9 cellular contexts compared by ENCODE assay signal in the genomic region with DNA sequence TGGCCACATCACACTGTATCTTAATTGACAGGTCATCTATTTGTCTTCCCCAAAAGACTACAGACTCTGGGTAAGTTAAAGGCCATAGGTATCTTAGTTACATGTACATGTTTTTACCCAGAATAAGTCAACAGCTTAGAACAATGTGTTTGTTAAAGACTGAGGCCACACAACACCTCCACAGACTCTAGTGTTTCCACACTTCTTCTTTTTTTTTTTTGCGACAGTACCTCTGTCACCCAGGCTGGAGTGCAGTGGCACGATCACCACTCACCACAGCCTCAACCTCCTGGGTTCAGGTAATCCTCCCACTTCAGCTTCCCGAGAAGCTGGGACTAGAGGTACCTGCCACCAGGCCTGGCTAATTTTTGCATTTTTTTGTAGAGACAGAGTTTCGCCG. TPM values are rescaled to one million over a fixed set of nuclear protein-coding genes. Genes with fewer than 3 reads are reported as not detected.
A peak's percentile ranks its signal among the peaks of the same experiment; 100 is the strongest.
DNase-seq lines count a peak whose midpoint lies in the region; ATAC-seq and TF ChIP-seq lines count a peak whose summit lies in the region.
"Had no signal": no experiment of that assay in that cellular context is flagged by ENCODE, and none has a peak within 500 bp of the region (broad histone marks: within the 10 kb centered on the region; RNA-seq: fewer than 3 reads in every experiment).

No MANE protein-coding gene starts in this region.

- no peak for TF ChIP-seq CTCF in SK-N-SH (IDR thresholded peaks at IDR 0.05)
- TF ChIP-seq CTCF in NB4 (IDR thresholded peaks at IDR 0.05; ENCODE audit: low read depth, low read length): no peak
- no peak for TF ChIP-seq CTCF in retinal pigment epithelial cell (conservative IDR thresholded peaks at IDR 0.05; ENCODE audit: low read depth, low read length)

- H3K79me2 ChIP-seq in SK-N-SH (ENCODE audit: insufficient read depth): peaks cover 51% of the 10 kb centered on the region

- peak overlapping the region; percentile 92; the same call in 1 of the 2 replicates for H3K9ac ChIP-seq in SK-N-SH
- peak overlapping the region; percentile 78 to 89 for H3K9ac ChIP-seq in duodenal mucosa (ENCODE audit: low read depth in 1 of 2, low read length in 2 of 2)

- DNase-seq in SK-N-SH (no peak), NB4 (ENCODE audit: low read depth) (peak; percentile 30), retinal pigment epithelial cell (ENCODE audit: low read depth) (no peak), activated gamma-delta T cell treated with Interleukin-2 at 50 U/mL for 16 hours (no peak), islet precursor cell (no peak)
- DNase-seq: stimulated activated CD4-positive, alpha-beta T cell treated with anti-CD3 and anti-CD28 coated beads, Interleukin-4, amount 100 ng/mL, for 1 hour had no signal

- H3K4me1 ChIP-seq in SK-N-SH (ENCODE audit: control insufficient read depth in 1 of 2, insufficient read depth in 2 of 2, low read depth in 1 of 2, low read length in 1 of 2) (peaks cover 8% of the 10 kb centered on the region in 2 experiments), duodenal mucosa (ENCODE audit: control insufficient read depth in 1 of 2, insufficient read depth in 2 of 2, low read length in 2 of 2) (peaks cover 5 to 16% of the 10 kb centered on the region in 2 donors)

- H3K9me2 ChIP-seq in SK-N-SH: no peaks in the 10 kb centered on the region

- CTCF ChIA-PET in SK-N-SH (lab: Yijun Ruan, JAX): interaction anchor here (0.6 to 7.1 kb wide), 4 partner anchors 17 to 421 kb away, joined by 3 to 84 read pairs (median 15); a partner anchor contains a TSS

- WGBS in SK-N-SH (ENCODE audit: low lambda C conversion rate): 75% methylated on average over 5 of the region's 5 CpGs

- no peak overlapping the region for H2AFZ ChIP-seq in SK-N-SH (ENCODE audit: low read depth)

- no peak for TF ChIP-seq EP300 in SK-N-SH (IDR thresholded peaks at IDR 0.05; ENCODE audit: borderline replicate concordance in 1 of 2, low read depth in 1 of 2, low read length in 1 of 2)

- H3K9me3 ChIP-seq in SK-N-SH (no peaks in the 10 kb centered on the region), duodenal mucosa (ENCODE audit: control insufficient read depth in 1 of 2, low read length in 2 of 2) (no peaks in the 10 kb centered on the region)

- peaks cover 11% of the 10 kb centered on the region for H3F3A ChIP-seq in SK-N-SH (replicated peaks; ENCODE audit: insufficient read depth)

- ATAC-seq in SK-N-SH treated with all-trans-retinoic acid at 6 μM for 48 hours: no peak
- no peak for ATAC-seq in HG03039 (IDR thresholded peaks at IDR 0.05; ENCODE audit: unreplicated experiment)

- no peak for TF ChIP-seq RAD21 in SK-N-SH (IDR thresholded peaks at IDR 0.05; ENCODE audit: low read length)

- H3K36me3 ChIP-seq in SK-N-SH (replicated peaks in 1 of 2; ENCODE audit: control insufficient read depth in 1 of 2, insufficient read depth in 2 of 2, low read length in 1 of 2): peaks cover 5 to 12% of the 10 kb centered on the region in 2 experiments
- peaks cover 7 to 10% of the 10 kb centered on the region in 2 donors for H3K36me3 ChIP-seq in duodenal mucosa (ENCODE audit: control insufficient read depth in 1 of 2, insufficient read depth in 2 of 2, low read length in 2 of 2)

- H3K27me3 ChIP-seq in SK-N-SH (ENCODE audit: insufficient read depth) (no peaks in the 10 kb centered on the region), duodenal mucosa (ENCODE audit: control insufficient read depth in 1 of 2, insufficient read depth in 2 of 2, low read length in 2 of 2) (no peaks in the 10 kb centered on the region)

- H3K4me2 ChIP-seq in SK-N-SH: peak overlapping the region; percentile 93; the same call in 1 of the 2 replicates

- H3K27ac ChIP-seq in SK-N-SH (ENCODE audit: low read depth in 2 of 2, low read length in 1 of 2): no peak overlapping the region
- no peak overlapping the region for H3K27ac ChIP-seq in duodenal mucosa (ENCODE audit: low read depth, low read length)

- H4K20me1 ChIP-seq in SK-N-SH (ENCODE audit: insufficient read depth): no peaks in the 10 kb centered on the region

- no peak for TF ChIP-seq POLR2A in NB4 (IDR thresholded peaks at IDR 0.05; ENCODE audit: extremely low read depth, insufficient read length)

- H3K4me3 ChIP-seq in SK-N-SH (ENCODE audit: low read depth in 2 of 2, low read length in 1 of 2) (peak overlapping the region; percentile 78 to 82; a peak in 3 of 4 replicates), NB4 (ENCODE audit: low read depth, low read length) (peak overlapping the region; percentile 79), duodenal mucosa (ENCODE audit: low read depth in 1 of 2, low read length in 2 of 2) (peak overlapping the region in 1 of 2 donors; percentile 94), retinal pigment epithelial cell (ENCODE audit: low read length) (peak overlapping the region; percentile 78)

- POLR2A ChIA-PET in SK-N-SH (lab: Yijun Ruan, JAX): no interaction called here

TF ChIP-seq in SK-N-SH, 30 proteins besides CTCF, POLR2A, EP300 and RAD21:
- TF ChIP-seq FOXM1 (IDR thresholded peaks at IDR 0.05; ENCODE audit: low read depth) (no peak), GATA2 (CRISPR knock-in tag; IDR thresholded peaks at IDR 0.05) (no peak), FOSL2 (IDR thresholded peaks at IDR 0.05; ENCODE audit: borderline replicate concordance, low read depth) (no peak), TAF1 (IDR thresholded peaks at IDR 0.05; ENCODE audit: borderline replicate concordance, low read depth, low read length) (no peak), RCOR1 (IDR thresholded peaks at IDR 0.05; ENCODE audit: low read length) (no peak)
- TF ChIP-seq, protein P1, sequence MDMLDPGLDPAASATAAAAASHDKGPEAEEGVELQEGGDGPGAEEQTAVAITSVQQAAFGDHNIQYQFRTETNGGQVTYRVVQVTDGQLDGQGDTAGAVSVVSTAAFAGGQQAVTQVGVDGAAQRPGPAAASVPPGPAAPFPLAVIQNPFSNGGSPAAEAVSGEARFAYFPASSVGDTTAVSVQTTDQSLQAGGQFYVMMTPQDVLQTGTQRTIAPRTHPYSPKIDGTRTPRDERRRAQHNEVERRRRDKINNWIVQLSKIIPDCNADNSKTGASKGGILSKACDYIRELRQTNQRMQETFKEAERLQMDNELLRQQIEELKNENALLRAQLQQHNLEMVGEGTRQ (IDR thresholded peaks at IDR 0.05; ENCODE audit: borderline replicate concordance, low read depth, low read length): no peak
- TF ChIP-seq, protein P2, sequence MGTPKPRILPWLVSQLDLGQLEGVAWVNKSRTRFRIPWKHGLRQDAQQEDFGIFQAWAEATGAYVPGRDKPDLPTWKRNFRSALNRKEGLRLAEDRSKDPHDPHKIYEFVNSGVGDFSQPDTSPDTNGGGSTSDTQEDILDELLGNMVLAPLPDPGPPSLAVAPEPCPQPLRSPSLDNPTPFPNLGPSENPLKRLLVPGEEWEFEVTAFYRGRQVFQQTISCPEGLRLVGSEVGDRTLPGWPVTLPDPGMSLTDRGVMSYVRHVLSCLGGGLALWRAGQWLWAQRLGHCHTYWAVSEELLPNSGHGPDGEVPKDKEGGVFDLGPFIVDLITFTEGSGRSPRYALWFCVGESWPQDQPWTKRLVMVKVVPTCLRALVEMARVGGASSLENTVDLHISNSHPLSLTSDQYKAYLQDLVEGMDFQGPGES (IDR thresholded peaks at IDR 0.05; ENCODE audit: low read depth, low read length): no peak
TF ChIP-seq in SK-N-SH: peak in this region for 0.

TF ChIP-seq in SK-N-SH treated with all-trans-retinoic acid at 6 μM for 48 hours, 23 proteins besides CTCF, POLR2A, EP300 and RAD21 (continues in another document):
- TF ChIP-seq, protein P3, sequence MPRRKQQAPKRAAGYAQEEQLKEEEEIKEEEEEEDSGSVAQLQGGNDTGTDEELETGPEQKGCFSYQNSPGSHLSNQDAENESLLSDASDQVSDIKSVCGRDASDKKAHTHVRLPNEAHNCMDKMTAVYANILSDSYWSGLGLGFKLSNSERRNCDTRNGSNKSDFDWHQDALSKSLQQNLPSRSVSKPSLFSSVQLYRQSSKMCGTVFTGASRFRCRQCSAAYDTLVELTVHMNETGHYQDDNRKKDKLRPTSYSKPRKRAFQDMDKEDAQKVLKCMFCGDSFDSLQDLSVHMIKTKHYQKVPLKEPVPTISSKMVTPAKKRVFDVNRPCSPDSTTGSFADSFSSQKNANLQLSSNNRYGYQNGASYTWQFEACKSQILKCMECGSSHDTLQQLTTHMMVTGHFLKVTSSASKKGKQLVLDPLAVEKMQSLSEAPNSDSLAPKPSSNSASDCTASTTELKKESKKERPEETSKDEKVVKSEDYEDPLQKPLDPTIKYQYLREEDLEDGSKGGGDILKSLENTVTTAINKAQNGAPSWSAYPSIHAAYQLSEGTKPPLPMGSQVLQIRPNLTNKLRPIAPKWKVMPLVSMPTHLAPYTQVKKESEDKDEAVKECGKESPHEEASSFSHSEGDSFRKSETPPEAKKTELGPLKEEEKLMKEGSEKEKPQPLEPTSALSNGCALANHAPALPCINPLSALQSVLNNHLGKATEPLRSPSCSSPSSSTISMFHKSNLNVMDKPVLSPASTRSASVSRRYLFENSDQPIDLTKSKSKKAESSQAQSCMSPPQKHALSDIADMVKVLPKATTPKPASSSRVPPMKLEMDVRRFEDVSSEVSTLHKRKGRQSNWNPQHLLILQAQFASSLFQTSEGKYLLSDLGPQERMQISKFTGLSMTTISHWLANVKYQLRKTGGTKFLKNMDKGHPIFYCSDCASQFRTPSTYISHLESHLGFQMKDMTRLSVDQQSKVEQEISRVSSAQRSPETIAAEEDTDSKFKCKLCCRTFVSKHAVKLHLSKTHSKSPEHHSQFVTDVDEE (CRISPR knock-in tag; IDR thresholded peaks at IDR 0.05): no peak
- TF ChIP-seq CSDC2 (CRISPR knock-in tag; IDR thresholded peaks at IDR 0.05) (no peak), OSR1 (CRISPR knock-in tag; IDR thresholded peaks at IDR 0.05) (no peak), ISL1 (CRISPR knock-in tag; IDR thresholded peaks at IDR 0.05) (no peak), SNAI2 (CRISPR knock-in tag; IDR thresholded peaks at IDR 0.05) (no peak), PPARA (CRISPR knock-in tag; IDR thresholded peaks at IDR 0.05; ENCODE audit: borderline replicate concordance) (no peak), ZNF565 (CRISPR knock-in tag; conservative IDR thresholded peaks at IDR 0.05; ENCODE audit: low read depth) (no peak)

RNA-seq across cellular contexts. Expression of a gene that starts 1.3 kb away (rescaled TPM):
- 21.6 and 22.5 TPM in 2 replicates for polyA plus RNA-seq in SK-N-SH (2012; rRNA removed)
- polyA plus RNA-seq in SK-N-SH (2012; cell fraction: cytosol; rRNA removed): 28.3 and 38.1 TPM in 2 replicates
- 5.9 and 8.5 TPM in 2 replicates for polyA plus RNA-seq in SK-N-SH (2012; cell fraction: nucleus; rRNA removed)

RNA-seq across cellular contexts. Expression of a gene that starts 1.9 kb away (rescaled TPM):
- polyA plus RNA-seq in SK-N-SH (2012; rRNA removed): 29.8 and 33.1 TPM in 2 replicates
- polyA plus RNA-seq in SK-N-SH (2012; cell fraction: cytosol; rRNA removed): 30.5 and 33.5 TPM in 2 replicates
- polyA plus RNA-seq in SK-N-SH (2012; cell fraction: nucleus; rRNA removed): 23.8 and 34.0 TPM in 2 replicates

RNA-seq across cellular contexts. Expression of a gene that starts 16.7 kb away (rescaled TPM):
- 50.5 and 74.7 TPM in 2 replicates for polyA plus RNA-seq in SK-N-SH (2012; rRNA removed)
- 113 and 122 TPM in 2 replicates for polyA plus RNA-seq in SK-N-SH (2012; cell fraction: cytosol; rRNA removed)
- 22.2 and 30.2 TPM in 2 replicates for polyA plus RNA-seq in SK-N-SH (2012; cell fraction: nucleus; rRNA removed)

RNA-seq across cellular contexts. Expression of a gene that starts 35.1 kb away (rescaled TPM):
- 110 and 131 TPM in 2 replicates for polyA plus RNA-seq in SK-N-SH (2012; rRNA removed)
- polyA plus RNA-seq in SK-N-SH (2012; cell fraction: cytosol; rRNA removed): 127 and 168 TPM in 2 replicates
- polyA plus RNA-seq in SK-N-SH (2012; cell fraction: nucleus; rRNA removed): 101 and 209 TPM in 2 replicates

RNA-seq across cellular contexts. Expression of a gene that starts 35.3 kb away (rescaled TPM):
- 0.15 and 0.20 TPM in 2 replicates for polyA plus RNA-seq in SK-N-SH (2012; rRNA removed)
- polyA plus RNA-seq in SK-N-SH (2012; cell fraction: cytosol; rRNA removed): 0.24 and 0.26 TPM in 2 replicates
- 0.25 and 0.29 TPM in 2 replicates for polyA plus RNA-seq in SK-N-SH (2012; cell fraction: nucleus; rRNA removed)
